1 cellular context compared by ENCODE assay signal in the genomic region with DNA sequence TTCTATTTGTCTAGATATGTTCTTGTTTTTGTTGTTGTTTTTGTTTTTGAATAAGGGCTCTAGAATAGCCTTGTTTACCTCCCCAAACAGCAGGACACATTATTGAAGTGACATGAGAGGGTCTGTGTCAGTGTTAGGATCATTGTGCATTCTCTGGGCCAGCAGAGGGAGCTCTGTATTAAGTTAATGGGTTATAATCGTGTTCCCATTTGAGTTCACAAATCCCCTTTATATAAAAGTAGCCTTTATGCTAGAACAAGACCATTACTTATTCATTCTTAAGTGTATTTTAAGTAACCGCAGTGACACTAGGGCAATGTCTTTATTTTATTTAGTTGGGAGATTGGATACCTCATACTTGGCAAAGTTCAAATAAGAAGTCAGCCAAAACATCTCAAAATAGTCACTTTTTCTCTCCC.
TF ChIP-seq lines count a peak whose summit lies in the region.

No MANE protein-coding gene starts in this region.

TF ChIP-seq in GM12878, 131 proteins besides CTCF, POLR2A, EP300 and RAD21 (continued from another document):
- peak; percentile 53; the same call in 1 of the 2 replicates for TF ChIP-seq SMC3 (IDR thresholded peaks at IDR 0.05; ENCODE audit: borderline replicate concordance, low read length)
